Comparison of ENCODE assay signal across 14 cellular contexts in the genomic region with DNA sequence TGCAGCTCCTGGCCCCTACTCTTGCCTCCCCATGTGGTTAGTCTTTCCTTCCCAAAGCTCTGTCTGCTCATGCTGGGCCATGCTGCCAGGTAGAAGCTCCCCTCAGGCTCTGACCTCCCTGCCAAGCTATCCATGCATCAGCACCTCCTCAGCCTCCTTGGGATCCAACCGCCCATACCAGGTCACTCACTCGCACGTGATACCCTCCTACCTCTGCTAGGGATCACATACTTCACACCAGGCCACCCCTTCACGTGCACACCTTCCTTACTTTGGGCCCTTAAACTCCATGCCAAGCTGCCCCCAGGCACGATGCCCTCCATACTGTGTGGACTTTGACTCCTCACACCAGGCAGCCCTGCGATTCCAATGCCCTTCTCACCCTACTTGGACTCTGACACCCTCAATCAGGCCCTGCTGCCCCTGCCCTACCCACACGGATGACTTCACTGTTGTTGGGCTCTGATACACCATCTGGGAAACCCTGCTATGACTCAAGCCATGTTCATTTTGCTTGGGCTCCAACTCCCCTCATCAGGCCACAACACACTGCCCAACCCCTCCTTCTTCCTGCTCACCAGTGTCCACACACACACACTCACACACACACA. TPM values are rescaled to one million over a fixed set of nuclear protein-coding genes. Genes with fewer than 3 reads are reported as not detected.
DNase-seq lines count a peak whose midpoint lies in the region; ATAC-seq, FAIRE-seq and TF ChIP-seq lines count a peak whose summit lies in the region.
"Had no signal": no experiment of that assay in that cellular context is flagged by ENCODE, and none has a peak within 500 bp of the region (broad histone marks: within the 10 kb centered on the region; RNA-seq: fewer than 3 reads in every experiment).

No MANE protein-coding gene starts in this region.

- in situ Hi-C loops in HepG2 (cut with HindIII; ENCODE audit: extremely low pct_ligation_motif_present, low pct_unique_long_range_greater_than_20kb) = no loop called here
- in situ Hi-C loops in ACHN (cut with HindIII; ENCODE audit: low pct_ligation_motif_present, low pct_unique_long_range_greater_than_20kb, low sequenced_read_pairs) = no loop called here

- intact Hi-C loops in HepG2 (cut with micrococcal nuclease; ENCODE audit: unreplicated experiment) (no loop called here), Right ventricle myocardium superior (cut with DNase I) (no loop called here)

- H4K5ac ChIP-seq in H1 (ENCODE audit: insufficient read length, low read depth, low read length) = no peak overlapping the region

- H2BK12ac ChIP-seq in H1 (ENCODE audit: low read depth, low read length) = 0 out of 2 replicates have a peak overlapping the region, but pooled peaks have one; percentile 50

- 0 out of 2 replicates have a peak overlapping the region, but pooled peaks have one; percentile 68 for H2AK5ac ChIP-seq in H1 (ENCODE audit: low read depth, low read length)

- H3K4me2 ChIP-seq in H1 (ENCODE audit: insufficient read depth in 1 of 2, low read depth in 2 of 2, low read length in 2 of 2) = no peak overlapping the region
- no peak overlapping the region for H3K4me2 ChIP-seq in HepG2 (ENCODE audit: low read depth, low read length)

- FAIRE-seq in H1 (lab: Jason Lieb, UNC) = no peak
- FAIRE-seq in HepG2 (lab: Jason Lieb, UNC) = no peak

- no peak overlapping the region for H3K4ac ChIP-seq in H1 (replicated peaks; ENCODE audit: insufficient read length, low read depth, low read length)

- peaks cover 13% of the 10 kb centered on the region for H3K36me3 ChIP-seq in MG63
- peaks cover 0 to 8% (median 0%) of the 10 kb centered on the region in 4 experiments; a peak in 2 of 8 replicates for H3K36me3 ChIP-seq in H1 (ENCODE audit: control insufficient read depth in 2 of 4, insufficient read depth in 4 of 4, low read length in 3 of 4)
- no peaks in the 10 kb centered on the region for H3K36me3 ChIP-seq in HepG2 (replicated peaks in 1 of 2; ENCODE audit: control insufficient read depth in 1 of 2, insufficient read depth in 2 of 2, low read length in 2 of 2)

- H3K9ac ChIP-seq in H1 (replicated peaks in 1 of 4; ENCODE audit: extremely low read depth in 1 of 4, low read depth in 3 of 4, low read length in 3 of 4) = no peak overlapping the region
- H3K9ac ChIP-seq in HepG2 (ENCODE audit: insufficient read depth, low read depth, low read length) = no peak overlapping the region

- H2AFZ ChIP-seq in H1 (ENCODE audit: low read length) (no peak overlapping the region), HepG2 (ENCODE audit: low read length) (no peak overlapping the region)

- H3K27me3 ChIP-seq in MG63 (no peaks in the 10 kb centered on the region), H1 (replicated peaks in 1 of 4; ENCODE audit: control insufficient read depth in 3 of 4, extremely low read depth in 1 of 4, insufficient read depth in 3 of 4, low read length in 3 of 4) (no peaks in the 10 kb centered on the region), HepG2 (ENCODE audit: control insufficient read depth in 1 of 2, insufficient read depth in 2 of 2, low read length in 2 of 2) (no peaks in the 10 kb centered on the region)

- H2BK20ac ChIP-seq in H1 (ENCODE audit: low read length) = 0 out of 2 replicates have a peak overlapping the region, but pooled peaks have one; percentile 34

- H4K8ac ChIP-seq in H1 (ENCODE audit: extremely low read depth, insufficient read depth, low read length) = no peak overlapping the region; the same call in 1 of the 2 replicates

- no peaks in the 10 kb centered on the region for H3K79me1 ChIP-seq in H1 (ENCODE audit: low read depth, low read length)

- H4K20me1 ChIP-seq in H1 (replicated peaks in 1 of 2; ENCODE audit: control insufficient read depth in 1 of 2, insufficient read depth in 2 of 2, low read length in 2 of 2) (no peaks in the 10 kb centered on the region), HepG2 (ENCODE audit: insufficient read depth, low read length) (no peaks in the 10 kb centered on the region)

- no peak for TF ChIP-seq CTCF in AG10803 (conservative IDR thresholded peaks at IDR 0.05; ENCODE audit: low read length)
- TF ChIP-seq CTCF in H1 (IDR thresholded peaks at IDR 0.05; ENCODE audit: control extremely low read depth in 1 of 3, insufficient read depth in 1 of 3, low read depth in 1 of 3, low read length in 3 of 3) = no peak
- TF ChIP-seq CTCF in HepG2 (CRISPR knock-in tag; IDR thresholded peaks at IDR 0.05) = no peak

- H3K9me3 ChIP-seq in MG63 (no peaks in the 10 kb centered on the region), H1 (ENCODE audit: insufficient read depth in 2 of 2, low read depth in 1 of 2, low read length in 1 of 2) (0 out of 4 replicates have a peak, but pooled peaks cover 0 to 5% of the 10 kb centered on the region in 2 experiments), HepG2 (ENCODE audit: low read length) (peaks cover 21% of the 10 kb centered on the region)

- H2BK15ac ChIP-seq in H1 (ENCODE audit: low read length) = 0 out of 2 replicates have a peak overlapping the region, but pooled peaks have one; percentile 8

- no peaks in the 10 kb centered on the region for H3K4me1 ChIP-seq in H1 (replicated peaks in 1 of 4; ENCODE audit: control insufficient read depth in 3 of 4, insufficient read depth in 4 of 4, low read length in 3 of 4)
- H3K4me1 ChIP-seq in HepG2 (ENCODE audit: insufficient read depth, low read length) = no peaks in the 10 kb centered on the region

- no peak overlapping the region for H3K56ac ChIP-seq in H1 (replicated peaks; ENCODE audit: insufficient read length, low read depth, low read length)

- H3K4me3 ChIP-seq in AG10803 (ENCODE audit: low read length) (no peak overlapping the region), MG63 (no peak overlapping the region), H1 (ENCODE audit: extremely low read depth in 1 of 4, insufficient read depth in 2 of 4, low read depth in 3 of 4, low read length in 4 of 4) (no peak overlapping the region), HepG2 (replicated peaks in 1 of 3; ENCODE audit: insufficient read depth in 1 of 3, low read depth in 2 of 3, low read length in 3 of 3) (no peak overlapping the region)

- peak; percentile 73 for DNase-seq in AG10803 (ENCODE audit: low read depth)
- peak; percentile 67 for DNase-seq in MG63
- DNase-seq in H1 (ENCODE audit: low read depth in 1 of 2, low spot score in 2 of 2) = peak in 1 of 2 experiments; percentile 40
- DNase-seq in HepG2 (ENCODE audit: low spot score) = no peak
- no peak for DNase-seq in ACHN
- DNase-seq in Right ventricle myocardium superior = no peak
- no peak for DNase-seq in iPS-NIHi11 (ENCODE audit: low spot score)
- DNase-seq in inferior parietal cortex (ENCODE audit: extremely low spot score) = no peak
- DNase-seq: activated gamma-delta T cell treated with Interleukin-2 at 50 U/mL for 16 hours; NCI-H1105 treated with DMSO at 0.1 percent for 48 hours; NCI-H526; SHP77; stimulated activated CD4-positive, alpha-beta T cell treated with anti-CD3 and anti-CD28 coated beads, Interleukin-4, amount 100 ng/mL, for 1 hour had no signal

- H3K23ac ChIP-seq in H1 (ENCODE audit: insufficient read length) = no peak overlapping the region

- TF ChIP-seq RAD21 in H1 (IDR thresholded peaks at IDR 0.05 in 1 of 2, conservative IDR thresholded peaks at IDR 0.05 in 1 of 2; ENCODE audit: low read depth in 2 of 2, low read length in 2 of 2) (no peak), HepG2 (CRISPR knock-in tag; IDR thresholded peaks at IDR 0.05) (no peak)

- TF ChIP-seq EP300 in H1 (IDR thresholded peaks at IDR 0.05; ENCODE audit: borderline replicate concordance in 1 of 2, low read depth in 2 of 2, low read length in 2 of 2) = no peak
- TF ChIP-seq EP300 in HepG2 (IDR thresholded peaks at IDR 0.05; ENCODE audit: low read depth in 2 of 2, low read length in 2 of 2) = no peak
- no peak for TF ChIP-seq EP300 in HepG2 (CRISPR knock-in tag; IDR thresholded peaks at IDR 0.05; ENCODE audit: borderline replicate concordance)

- WGBS in H1 (ENCODE audit: extremely low coverage in 1 of 2, insufficient coverage in 1 of 2, insufficient read length in 1 of 2, insufficient replicate concordance in 2 of 2, low coverage in 1 of 2, low lambda C conversion rate in 2 of 2, missing lambda C conversion rate in 1 of 2), 2 experiments = 88% methylated on average over 7 of the region's 7 CpGs; no CpG with 5 or more reads in 1 of the 2 experiments
- WGBS in HepG2 (ENCODE audit: low lambda C conversion rate) = 55% methylated on average over 7 of the region's 7 CpGs

- H3K27ac ChIP-seq in H1 (ENCODE audit: low read depth, low read length) (no peak overlapping the region), HepG2 (ENCODE audit: extremely low read length, insufficient read depth, low read length) (no peak overlapping the region)

- H3K79me2 ChIP-seq in H1 (ENCODE audit: control insufficient read depth in 1 of 2, insufficient read depth in 2 of 2, low read length in 2 of 2) = no peaks in the 10 kb centered on the region
- H3K79me2 ChIP-seq in HepG2 (ENCODE audit: insufficient read depth, low read length) = no peaks in the 10 kb centered on the region

- ATAC-seq in HepG2 (peak; percentile 55), Right ventricle myocardium superior (ENCODE audit: poor library complexity) (no peak)
- ATAC-seq: stimulated activated effector memory CD8-positive, alpha-beta T cell treated with anti-CD3 and anti-CD28 coated beads, Interleukin-12 subunit alpha, Interleukin-12 subunit beta, amount 100 ng/mL, for 72 hours had no signal

- POLR2A ChIA-PET in H1 (lab: Charles Lee; ENCODE audit: partially characterized antibody) (interaction anchor here (0.6 to 2.1 kb wide), 4 partner anchors 9 to 35 kb away, joined by 3 to 9 read pairs (median 5); no protein-coding TSS in a partner anchor), HepG2 (lab: Yijun Ruan, JAX) (no interaction called here)

- H3K18ac ChIP-seq in H1 (ENCODE audit: extremely low read depth, low read length) = no peak overlapping the region

- no TSS peak for BruUV-seq in HepG2 (replicated peaks; lab: Mats Ljungman, UMichigan)

- CTCF ChIA-PET in H1 (lab: Charles Lee; ENCODE audit: partially characterized antibody) = no interaction called here
- CTCF ChIA-PET in HepG2 (lab: Yijun Ruan, JAX; ENCODE audit: low intra/inter-chr PET ratio, low total read pairs) = no interaction called here

- H3K23me2 ChIP-seq in H1 (ENCODE audit: low read depth, low read length) = no peaks in the 10 kb centered on the region; the same call in 1 of the 2 replicates

- no peak overlapping the region for H2BK120ac ChIP-seq in H1 (replicated peaks; ENCODE audit: low read depth, low read length)

- TF ChIP-seq POLR2A in H1 (IDR thresholded peaks at IDR 0.05; ENCODE audit: control extremely low read depth in 1 of 2, low read depth in 2 of 2, low read length in 2 of 2) (no peak), HepG2 (IDR thresholded peaks at IDR 0.05; ENCODE audit: insufficient read depth in 1 of 2, low read depth in 2 of 2, low read length in 2 of 2) (no peak)

- H4K91ac ChIP-seq in H1 (replicated peaks; ENCODE audit: insufficient read length, low read length) = no peak overlapping the region

- H2BK5ac ChIP-seq in H1 (ENCODE audit: low read depth, low read length) = no peak overlapping the region

- H3K14ac ChIP-seq in H1 (ENCODE audit: insufficient read length) = no peak overlapping the region

RNA-seq across cellular contexts. Expression of gene ZNF483, which starts 34.1 kb away (rescaled TPM):
- not detected in 2 replicates for total RNA-seq in MG63 (2014; rRNA removed; shearing (Covaris generic); ENCODE audit: low replicate concordance)
- 82.0 and 83.8 TPM in 2 replicates for total RNA-seq in H1 (2021; fragmentation: NEBNext Ultra II Directional; extraction: Animal tissue kit (Norgen Biotek cat#: 25700))
- polyA plus RNA-seq in H1 (2011; rRNA removed) = 3.2 and 4.8 TPM in 2 replicates
- 7.0 TPM for polyA plus RNA-seq in H1 (2011; cell fraction: cytosol; rRNA removed)
- 7.8 TPM for polyA plus RNA-seq in H1 (2011; cell fraction: nucleus; rRNA removed)
- polyA plus RNA-seq in H1 (2012, experiment 1 of 2) = 6.5 to 13.6 TPM (median 7.9 TPM) in 4 replicates
- 0.64 TPM for polyA plus RNA-seq in H1 (2012, experiment 2 of 2)
- polyA plus RNA-seq in H1 (2013, experiment 1 of 2) = 18.0 TPM
- 16.1 TPM for polyA plus RNA-seq in H1 (2013, experiment 2 of 2)
- 154 and 238 TPM in 2 replicates for polyA minus RNA-seq in H1 (2011; rRNA and poly(A)+ RNA removed)
- polyA minus RNA-seq in H1 (2011; cell fraction: cytosol; rRNA and poly(A)+ RNA removed) = 60.5 TPM
- 112 TPM for polyA minus RNA-seq in H1 (2011; cell fraction: nucleus; rRNA and poly(A)+ RNA removed)
- 9.5 and 15.7 TPM in 2 replicates for total RNA-seq in HepG2 (2016; rRNA removed; fragmentation: Illumina TruSeq; extraction: Trizol)
- 10.6 and 15.0 TPM in 2 replicates for total RNA-seq in HepG2 (2016; cell fraction: cytosol; rRNA removed; fragmentation: Illumina TruSeq; extraction: Trizol; ENCODE audit: low read depth)
- total RNA-seq in HepG2 (2016; cell fraction: insoluble cytoplasmic fraction; rRNA removed; fragmentation: Illumina TruSeq; extraction: Trizol) = 7.7 and 14.2 TPM in 2 replicates
- total RNA-seq in HepG2 (2016; cell fraction: membrane; rRNA removed; fragmentation: Illumina TruSeq; extraction: Trizol) = 6.0 and 8.2 TPM in 2 replicates
- 9.4 and 10.0 TPM in 2 replicates for total RNA-seq in HepG2 (2016; cell fraction: nucleus; rRNA removed; fragmentation: Illumina TruSeq; extraction: Trizol)
- 1.4 and 2.0 TPM in 2 replicates for polyA plus RNA-seq in HepG2 (2011; rRNA removed)
- polyA plus RNA-seq in HepG2 (2011; cell fraction: cytosol; rRNA removed) = 0.50 and 0.87 TPM in 2 replicates
- 0.93 and 1.8 TPM in 2 replicates for polyA plus RNA-seq in HepG2 (2011; cell fraction: nucleus; rRNA removed)
- 1.2 and 1.3 TPM in 2 replicates for polyA plus RNA-seq in HepG2 (2012)
- 0.29 and 0.40 TPM in 2 replicates for polyA plus RNA-seq in HepG2 (2016; cell fraction: cytosol; fragmentation: Illumina TruSeq; extraction: Trizol; ENCODE audit: low read depth)
- 0.85 and 1.6 TPM in 2 replicates for polyA plus RNA-seq in HepG2 (2016; cell fraction: insoluble cytoplasmic fraction; fragmentation: Illumina TruSeq; extraction: Trizol; ENCODE audit: low read depth)
- 0.57 and 0.60 TPM in 2 replicates for polyA plus RNA-seq in HepG2 (2016; cell fraction: membrane; fragmentation: Illumina TruSeq; extraction: Trizol; ENCODE audit: low read depth)
- polyA plus RNA-seq in HepG2 (2016; cell fraction: nucleus; fragmentation: Illumina TruSeq; extraction: Trizol; ENCODE audit: insufficient read depth, low read depth) = 1.8 and 2.5 TPM in 2 replicates
- polyA minus RNA-seq in HepG2 (2011; rRNA and poly(A)+ RNA removed; ENCODE audit: low replicate concordance) = 6.2 TPM in 1 of 2 replicates, not detected in the other
- polyA minus RNA-seq in HepG2 (2011; cell fraction: cytosol; rRNA and poly(A)+ RNA removed) = 3.0 and 3.3 TPM in 2 replicates
- 13.4 and 23.1 TPM in 2 replicates for polyA minus RNA-seq in HepG2 (2011; cell fraction: nucleus; rRNA and poly(A)+ RNA removed)
- total RNA-seq in Right ventricle myocardium superior = 3.5 TPM

RNA-seq across cellular contexts. Expression of gene PTGR1, which starts 40.3 kb away (rescaled TPM):
- total RNA-seq in MG63 (2014; rRNA removed; shearing (Covaris generic); ENCODE audit: low replicate concordance) = 50.7 and 66.2 TPM in 2 replicates
- total RNA-seq in H1 (2021; fragmentation: NEBNext Ultra II Directional; extraction: Animal tissue kit (Norgen Biotek cat#: 25700)) = 28.5 and 29.3 TPM in 2 replicates
- polyA plus RNA-seq in H1 (2011; rRNA removed) (12.4 and 16.9 TPM in 2 replicates), HepG2 (2011; rRNA removed) (5.0 and 6.0 TPM in 2 replicates)
- 30.7 TPM for polyA plus RNA-seq in H1 (2011; cell fraction: cytosol; rRNA removed)
- 9.0 TPM for polyA plus RNA-seq in H1 (2011; cell fraction: nucleus; rRNA removed)
- polyA plus RNA-seq in H1 (2012, experiment 1 of 2) = 35.7 to 40.1 TPM (median 37.7 TPM) in 4 replicates
- polyA plus RNA-seq in H1 (2012, experiment 2 of 2) = 8.5 TPM
- polyA plus RNA-seq in H1 (2013, experiment 1 of 2) = 17.9 TPM
- polyA plus RNA-seq in H1 (2013, experiment 2 of 2) = 17.5 TPM
- 14.6 and 20.0 TPM in 2 replicates for polyA minus RNA-seq in H1 (2011; rRNA and poly(A)+ RNA removed)
- polyA minus RNA-seq in H1 (2011; cell fraction: cytosol; rRNA and poly(A)+ RNA removed) = 8.4 TPM
- 12.9 TPM for polyA minus RNA-seq in H1 (2011; cell fraction: nucleus; rRNA and poly(A)+ RNA removed)
- total RNA-seq in HepG2 (2016; rRNA removed; fragmentation: Illumina TruSeq; extraction: Trizol) (15.8 and 22.5 TPM in 2 replicates), Right ventricle myocardium superior (44.6 TPM)
- total RNA-seq in HepG2 (2016; cell fraction: cytosol; rRNA removed; fragmentation: Illumina TruSeq; extraction: Trizol; ENCODE audit: low read depth) = 9.9 TPM in 2 replicates
- 15.5 and 22.6 TPM in 2 replicates for total RNA-seq in HepG2 (2016; cell fraction: insoluble cytoplasmic fraction; rRNA removed; fragmentation: Illumina TruSeq; extraction: Trizol)
- 6.7 and 8.4 TPM in 2 replicates for total RNA-seq in HepG2 (2016; cell fraction: membrane; rRNA removed; fragmentation: Illumina TruSeq; extraction: Trizol)
- total RNA-seq in HepG2 (2016; cell fraction: nucleus; rRNA removed; fragmentation: Illumina TruSeq; extraction: Trizol) = 4.8 and 6.2 TPM in 2 replicates
- 5.4 and 6.0 TPM in 2 replicates for polyA plus RNA-seq in HepG2 (2011; cell fraction: cytosol; rRNA removed)
- 2.1 and 2.9 TPM in 2 replicates for polyA plus RNA-seq in HepG2 (2011; cell fraction: nucleus; rRNA removed)
- polyA plus RNA-seq in HepG2 (2012) = 10.6 and 11.6 TPM in 2 replicates
- 5.1 and 5.3 TPM in 2 replicates for polyA plus RNA-seq in HepG2 (2016; cell fraction: cytosol; fragmentation: Illumina TruSeq; extraction: Trizol; ENCODE audit: low read depth)
- 21.3 and 24.8 TPM in 2 replicates for polyA plus RNA-seq in HepG2 (2016; cell fraction: insoluble cytoplasmic fraction; fragmentation: Illumina TruSeq; extraction: Trizol; ENCODE audit: low read depth)
- 4.1 and 4.5 TPM in 2 replicates for polyA plus RNA-seq in HepG2 (2016; cell fraction: membrane; fragmentation: Illumina TruSeq; extraction: Trizol; ENCODE audit: low read depth)
- 10.1 and 12.6 TPM in 2 replicates for polyA plus RNA-seq in HepG2 (2016; cell fraction: nucleus; fragmentation: Illumina TruSeq; extraction: Trizol; ENCODE audit: insufficient read depth, low read depth)
- polyA minus RNA-seq in HepG2 (2011; rRNA and poly(A)+ RNA removed; ENCODE audit: low replicate concordance) = 2.8 and 54.6 TPM in 2 replicates
- polyA minus RNA-seq in HepG2 (2011; cell fraction: cytosol; rRNA and poly(A)+ RNA removed) = 3.1 and 4.8 TPM in 2 replicates
- 5.5 TPM in 2 replicates for polyA minus RNA-seq in HepG2 (2011; cell fraction: nucleus; rRNA and poly(A)+ RNA removed)

Comparison
In these comparisons a context has a peak if more than half of its experiments do, and no peak if none do; other contexts are left out.
1. DNase-seq: peak in AG10803 (single experiment) and MG63 (single experiment); none in HepG2 (single experiment), ACHN (single experiment), Right ventricle myocardium superior (single experiment), iPS-NIHi11 (single experiment) and inferior parietal cortex (single experiment).